10 cellular contexts compared by ENCODE assay signal in genomic region chr1:78370356-78370755, GRCh38.
A peak's percentile ranks its signal among the peaks of the same experiment; 100 is the strongest.
DNase-seq lines count a peak whose midpoint lies in the region; ATAC-seq lines count a peak whose summit lies in the region.
"Had no signal": no experiment of that assay in that cellular context is flagged by ENCODE, and none has a peak within 500 bp of the region (broad histone marks: within the 10 kb centered on the region; RNA-seq: fewer than 3 reads in every experiment).

No MANE protein-coding gene starts in this region.

- H3K4me1 Mint-ChIP-seq in activated naive CD4-positive, alpha-beta T cell treated with anti-CD3 and anti-CD28 coated beads, Interleukin-2, amount 10 ng/mL, durations not matched to agents 7 days and 5 days: no peaks in the 10 kb centered on the region
- H3K4me1 Mint-ChIP-seq in naive thymus-derived CD8-positive, alpha-beta T cell: no peaks in the 10 kb centered on the region
- H3K4me1 Mint-ChIP-seq in activated naive CD4-positive, alpha-beta T cell treated with anti-CD3 and anti-CD28 coated beads for 36 hours (ENCODE audit: low read depth): no peaks in the 10 kb centered on the region

- ATAC-seq in GM18520 (IDR thresholded peaks at IDR 0.05; ENCODE audit: unreplicated experiment) (peak; percentile 61), HG02588 (IDR thresholded peaks at IDR 0.05; ENCODE audit: unreplicated experiment) (peak; percentile 82)
- ATAC-seq in naive thymus-derived CD8-positive, alpha-beta T cell: no peak

- H3K4me3 Mint-ChIP-seq in activated naive CD4-positive, alpha-beta T cell treated with anti-CD3 and anti-CD28 coated beads, Interleukin-2, amount 10 ng/mL, durations not matched to agents 7 days and 5 days: no peak overlapping the region
- no peak overlapping the region for H3K4me3 Mint-ChIP-seq in naive thymus-derived CD8-positive, alpha-beta T cell
- H3K4me3 Mint-ChIP-seq in activated naive CD4-positive, alpha-beta T cell treated with anti-CD3 and anti-CD28 coated beads for 36 hours: no peak overlapping the region

- intact Hi-C loops in activated naive CD4-positive, alpha-beta T cell treated with anti-CD3 and anti-CD28 coated beads for 36 hours (cut with micrococcal nuclease): no loop called here

- CTCF ChIA-PET in activated naive CD4-positive, alpha-beta T cell treated with anti-CD3 and anti-CD28 coated beads, Interleukin-2, amount 10 ng/mL, durations not matched to agents 7 days and 5 days (lab: Charles Lee): no interaction called here
- CTCF ChIA-PET in activated naive CD4-positive, alpha-beta T cell treated with anti-CD3 and anti-CD28 coated beads for 36 hours (lab: Charles Lee): interaction anchor here (0.6 to 1.3 kb wide), 3 partner anchors 16 to 247 kb away, joined by 3 to 5 read pairs (median 5); no protein-coding TSS in a partner anchor

- no peaks in the 10 kb centered on the region for H3K9me3 Mint-ChIP-seq in activated naive CD4-positive, alpha-beta T cell treated with anti-CD3 and anti-CD28 coated beads, Interleukin-2, amount 10 ng/mL, durations not matched to agents 7 days and 5 days
- peaks cover 0 to 1% (median 0%) of the 10 kb centered on the region in 9 donors for H3K9me3 Mint-ChIP-seq in naive thymus-derived CD8-positive, alpha-beta T cell
- no peaks in the 10 kb centered on the region for H3K9me3 Mint-ChIP-seq in activated naive CD4-positive, alpha-beta T cell treated with anti-CD3 and anti-CD28 coated beads for 36 hours
- H3K9me3 Mint-ChIP-seq: activated T-helper 2 cell treated with anti-CD3 and anti-CD28 coated beads, Interferon-gamma antibody, Interleukin-2, Interleukin-4, amounts not matched to agents 10 μg/mL and 5 μg/mL and 100 μg/mL, durations not matched to agents 14 hours and 24 hours and 36 hours had no signal

- DNase-seq in LHCN-M2 (ENCODE audit: low read depth) (peak; percentile 94), glomerular endothelial cell (ENCODE audit: extremely low read depth, low read depth, low spot score) (peak; percentile 18), NCI-H1436 treated with DMSO at 0.1 percent for 48 hours (lab: John Stamatoyannopoulos, UW) (no peak)
- DNase-seq in activated naive CD4-positive, alpha-beta T cell treated with anti-CD3 and anti-CD28 coated beads, Interleukin-2, amount 10 ng/mL, durations not matched to agents 7 days and 5 days: no peak
- no peak for DNase-seq in naive thymus-derived CD8-positive, alpha-beta T cell
- DNase-seq in activated naive CD4-positive, alpha-beta T cell treated with anti-CD3 and anti-CD28 coated beads for 36 hours: no peak
- DNase-seq: DMS153 had no signal

- no peak overlapping the region for H3K27ac Mint-ChIP-seq in activated naive CD4-positive, alpha-beta T cell treated with anti-CD3 and anti-CD28 coated beads, Interleukin-2, amount 10 ng/mL, durations not matched to agents 7 days and 5 days
- H3K27ac Mint-ChIP-seq in naive thymus-derived CD8-positive, alpha-beta T cell: no peak overlapping the region
- no peak overlapping the region for H3K27ac Mint-ChIP-seq in activated naive CD4-positive, alpha-beta T cell treated with anti-CD3 and anti-CD28 coated beads for 36 hours
- H3K27ac Mint-ChIP-seq: activated T-helper 2 cell treated with anti-CD3 and anti-CD28 coated beads, Interferon-gamma antibody, Interleukin-2, Interleukin-4, amounts not matched to agents 10 μg/mL and 5 μg/mL and 100 μg/mL, durations not matched to agents 14 hours and 24 hours and 36 hours had no signal

- no peaks in the 10 kb centered on the region for H3K36me3 Mint-ChIP-seq in activated naive CD4-positive, alpha-beta T cell treated with anti-CD3 and anti-CD28 coated beads, Interleukin-2, amount 10 ng/mL, durations not matched to agents 7 days and 5 days
- no peaks in the 10 kb centered on the region for H3K36me3 Mint-ChIP-seq in naive thymus-derived CD8-positive, alpha-beta T cell
- H3K36me3 Mint-ChIP-seq in activated naive CD4-positive, alpha-beta T cell treated with anti-CD3 and anti-CD28 coated beads for 36 hours (ENCODE audit: low read depth): no peaks in the 10 kb centered on the region

- POLR2A ChIA-PET in naive thymus-derived CD8-positive, alpha-beta T cell (lab: Charles Lee): no interaction called here

- H3K27me3 Mint-ChIP-seq in activated naive CD4-positive, alpha-beta T cell treated with anti-CD3 and anti-CD28 coated beads, Interleukin-2, amount 10 ng/mL, durations not matched to agents 7 days and 5 days: no peaks in the 10 kb centered on the region
- H3K27me3 Mint-ChIP-seq in naive thymus-derived CD8-positive, alpha-beta T cell: peaks cover 0 to 4% (median 0%) of the 10 kb centered on the region in 5 donors
- peaks cover 4% of the 10 kb centered on the region for H3K27me3 Mint-ChIP-seq in activated naive CD4-positive, alpha-beta T cell treated with anti-CD3 and anti-CD28 coated beads for 36 hours (ENCODE audit: low read depth)

Comparison
In these comparisons a context has a peak if more than half of its experiments do, and no peak if none do; other contexts are left out.
1. ATAC-seq: peak in GM18520 (single experiment) and HG02588 (single experiment); none in naive thymus-derived CD8-positive, alpha-beta T cell (0 of 2).
2. DNase-seq: peak in LHCN-M2 (single experiment) and glomerular endothelial cell (single experiment); none in NCI-H1436 treated with DMSO at 0.1 percent for 48 hours (single experiment), activated naive CD4-positive, alpha-beta T cell treated with anti-CD3 and anti-CD28 coated beads, Interleukin-2, amount 10 ng/mL, durations not matched to agents 7 days and 5 days (single experiment), naive thymus-derived CD8-positive, alpha-beta T cell (0 of 10) and activated naive CD4-positive, alpha-beta T cell treated with anti-CD3 and anti-CD28 coated beads for 36 hours (single experiment).